22 cellular contexts compared by ENCODE assay signal in the genomic region with DNA sequence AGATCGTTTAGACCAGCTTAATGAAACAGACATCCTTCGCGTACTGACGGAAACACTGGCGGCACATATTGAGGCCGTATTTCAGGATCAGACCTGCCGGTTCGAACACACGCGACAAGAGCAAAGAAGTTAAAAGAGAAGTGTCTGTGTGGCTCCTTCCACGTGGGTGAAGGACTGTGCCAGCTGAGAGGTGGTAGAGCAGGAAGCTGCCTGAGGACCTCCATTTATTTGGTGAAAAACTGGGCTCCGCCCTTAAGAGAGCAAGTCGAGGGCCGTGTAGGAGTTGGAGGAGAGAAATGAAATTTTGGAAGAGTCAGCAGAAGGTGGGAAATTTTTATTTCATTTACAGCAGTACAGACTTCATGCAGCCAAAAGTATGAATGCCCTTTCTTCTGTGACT. TPM values are rescaled to one million over a fixed set of nuclear protein-coding genes. Genes with fewer than 3 reads are reported as not detected.
A peak's percentile ranks its signal among the peaks of the same experiment; 100 is the strongest.
DNase-seq lines count a peak whose midpoint lies in the region; ATAC-seq, FAIRE-seq and TF ChIP-seq lines count a peak whose summit lies in the region.
"Had no signal": no experiment of that assay in that cellular context is flagged by ENCODE, and none has a peak within 500 bp of the region (broad histone marks: within the 10 kb centered on the region; RNA-seq: fewer than 3 reads in every experiment).

No MANE protein-coding gene starts in this region.

- H3K27ac Mint-ChIP-seq in CD14-positive monocyte: no peak overlapping the region
- H3K27ac Mint-ChIP-seq: CD4-positive, CD25-positive, alpha-beta regulatory T cell; T-cell had no signal

- peak overlapping the region in 1 of 2 experiments; percentile 54; a peak in 1 of 6 replicates for H3K27ac ChIP-seq in A549
- H3K27ac ChIP-seq in HUES48 (ENCODE audit: low read depth, low read length): peak overlapping the region; percentile 87
- H3K27ac ChIP-seq: left ventricle myocardium inferior, thyroid gland had no signal

- no peak for FAIRE-seq in A549 (lab: Jason Lieb, UNC)

- no peaks in the 10 kb centered on the region for H3K36me3 ChIP-seq in HUES48 (ENCODE audit: control insufficient read depth, insufficient read depth, low read length)
- H3K36me3 ChIP-seq: HAP-1, left ventricle myocardium inferior, thyroid gland had no signal

- no peaks in the 10 kb centered on the region for H3K4me1 Mint-ChIP-seq in CD14-positive monocyte
- H3K4me1 Mint-ChIP-seq: T-cell had no signal

- 75% methylated on average over 14 of the region's 14 CpGs for WGBS in A549 (ENCODE audit: missing lambda C conversion rate)

- H3K9me3 Mint-ChIP-seq in CD14-positive monocyte: peaks cover 0 to 4% (median 2%) of the 10 kb centered on the region in 7 donors

- DNase-seq in A549 (ENCODE audit: low read depth in 1 of 2, low spot score in 1 of 2) (no peak), cerebellar cortex (ENCODE audit: low spot score) (peak; percentile 51), left kidney (ENCODE audit: low read depth, low spot score) (peak; percentile 10), cardiac septum (ENCODE audit: low spot score) (no peak), CD14-positive monocyte (ENCODE audit: low spot score) (no peak), HEK293T (ENCODE audit: extremely low spot score) (no peak)
- DNase-seq: activated naive CD4-positive, alpha-beta T cell treated with Interleukin-2 at 50 U/mL for 16 hours; activated T-cell treated with anti-CD3 and anti-CD28 coated beads for 4 hours; CD4-positive, CD25-positive, alpha-beta regulatory T cell; foreskin melanocyte; Karpas-422; left ventricle myocardium inferior; NCI-H1105 treated with DMSO at 0.1 percent for 48 hours; NCI-H2171 treated with DMSO at 0.1 percent for 48 hours; right cardiac atrium; stimulated activated naive CD4-positive, alpha-beta T cell; T-cell; thyroid gland had no signal

- H3K4me1 ChIP-seq in A549 (peaks cover 17% of the 10 kb centered on the region; the same call in 2 of the 3 replicates), HUES48 (ENCODE audit: control insufficient read depth, insufficient read depth, low read length) (peaks cover 28% of the 10 kb centered on the region)
- H3K4me1 ChIP-seq: thyroid gland had no signal

- no peaks in the 10 kb centered on the region for H3K36me3 Mint-ChIP-seq in CD14-positive monocyte
- H3K36me3 Mint-ChIP-seq: CD4-positive, CD25-positive, alpha-beta regulatory T cell had no signal

- H3K9me3 ChIP-seq in A549: no peaks in the 10 kb centered on the region
- H3K9me3 ChIP-seq in HUES48 (ENCODE audit: control insufficient read depth, insufficient read depth, low read length): no peaks in the 10 kb centered on the region
- H3K9me3 ChIP-seq: HAP-1, left ventricle myocardium inferior, thyroid gland had no signal

- H3K27me3 Mint-ChIP-seq in CD14-positive monocyte (ENCODE audit: low read depth in 3 of 3): peaks cover 2% of the 10 kb centered on the region in 3 donors

- TF ChIP-seq RAD21 in A549 (conservative IDR thresholded peaks at IDR 0.05 in 1 of 2, IDR thresholded peaks at IDR 0.05 in 1 of 2): no peak

- TF ChIP-seq EP300 in A549 (IDR thresholded peaks at IDR 0.05): no peak

- H3K4me3 Mint-ChIP-seq in CD14-positive monocyte: no peak overlapping the region
- H3K4me3 Mint-ChIP-seq: CD4-positive, CD25-positive, alpha-beta regulatory T cell; T-cell had no signal

- CTCF ChIA-PET in A549 (lab: Yijun Ruan, JAX) (no interaction called here), HEK293T (lab: Yijun Ruan, JAX) (no interaction called here)

- peak overlapping the region; percentile 40; the same call in 1 of the 2 replicates for H3K9ac ChIP-seq in HUES48 (ENCODE audit: low read depth, low read length)

- ATAC-seq in A549 (no peak), HG03135 (IDR thresholded peaks at IDR 0.05; ENCODE audit: unreplicated experiment) (no peak)
- ATAC-seq: right cardiac atrium, T-cell had no signal

- TF ChIP-seq CTCF in A549 (IDR thresholded peaks at IDR 0.05): no peak
- no peak for TF ChIP-seq CTCF in CD14-positive monocyte (IDR thresholded peaks at IDR 0.05)

- 0 out of 3 replicates have a peak overlapping the region, but pooled peaks have one; percentile 48 for H3K4me2 ChIP-seq in A549

- no peak for TF ChIP-seq POLR2A in A549 (IDR thresholded peaks at IDR 0.05; ENCODE audit: low read length)

- POLR2A ChIA-PET in A549 (lab: Yijun Ruan, JAX) (interaction anchor here (0.6 to 1.3 kb wide), 2 partner anchors 37 to 197 kb away, joined by 3 read pairs; partner anchors contain the start of gene INKA2), HEK293T (lab: Yijun Ruan, JAX) (no interaction called here)

- no peak overlapping the region for H3K4me3 ChIP-seq in A549
- peak overlapping the region; percentile 20 for H3K4me3 ChIP-seq in HUES48 (ENCODE audit: low read depth, low read length)
- H3K4me3 ChIP-seq: HAP-1, left ventricle myocardium inferior, thyroid gland had no signal

- no peaks in the 10 kb centered on the region for H3K27me3 ChIP-seq in HUES48 (ENCODE audit: control insufficient read depth, insufficient read depth, low read length)
- H3K27me3 ChIP-seq: thyroid gland had no signal

- intact Hi-C loops in cardiac septum (cut with DNase I) (no loop called here), CD14-positive monocyte (cut with micrococcal nuclease) (no loop called here)

TF ChIP-seq in A549, 52 proteins besides CTCF, POLR2A, EP300 and RAD21:
- no peak for TF ChIP-seq CBX2 (IDR thresholded peaks at IDR 0.05; ENCODE audit: borderline replicate concordance, low read depth)
- no peak for TF ChIP-seq ZNF302 (CRISPR knock-in tag; IDR thresholded peaks at IDR 0.05)
- no peak for TF ChIP-seq FOSB (CRISPR knock-in tag; IDR thresholded peaks at IDR 0.05)
- TF ChIP-seq HOXB13 (CRISPR knock-in tag; IDR thresholded peaks at IDR 0.05; ENCODE audit: low read depth): no peak
- no peak for TF ChIP-seq FOSL2 (IDR thresholded peaks at IDR 0.05)
- TF ChIP-seq FOSL2 (CRISPR knock-in tag; IDR thresholded peaks at IDR 0.05): no peak
- no peak for TF ChIP-seq NFE2L2 (conservative IDR thresholded peaks at IDR 0.05; ENCODE audit: low read length)
- TF ChIP-seq HEYL (CRISPR knock-in tag; IDR thresholded peaks at IDR 0.05): no peak
- no peak for TF ChIP-seq RFX5 (IDR thresholded peaks at IDR 0.05)
- no peak for TF ChIP-seq KDM5A (IDR thresholded peaks at IDR 0.05)
- no peak for TF ChIP-seq ZC3H11A (IDR thresholded peaks at IDR 0.05)
- no peak for TF ChIP-seq NPAS2 (CRISPR knock-in tag; IDR thresholded peaks at IDR 0.05; ENCODE audit: borderline replicate concordance)
- TF ChIP-seq HES2 (IDR thresholded peaks at IDR 0.05): no peak
- no peak for TF ChIP-seq NR3C1 (IDR thresholded peaks at IDR 0.05)
- no peak for TF ChIP-seq EHF (CRISPR knock-in tag; IDR thresholded peaks at IDR 0.05)
- no peak for TF ChIP-seq HDAC2 (IDR thresholded peaks at IDR 0.05)

TF ChIP-seq in HEK293T, 16 proteins besides CTCF, POLR2A, EP300 and RAD21:
- no peak for TF ChIP-seq ELF4 (IDR thresholded peaks at IDR 0.05)
- no peak for TF ChIP-seq HDGF (IDR thresholded peaks at IDR 0.05; ENCODE audit: borderline replicate concordance)
- TF ChIP-seq SP1 (IDR thresholded peaks at IDR 0.05): no peak
- TF ChIP-seq FOXA1 (IDR thresholded peaks at IDR 0.05): no peak
- TF ChIP-seq ARNT (IDR thresholded peaks at IDR 0.05): no peak
- no peak for TF ChIP-seq BHLHE40 (IDR thresholded peaks at IDR 0.05; ENCODE audit: borderline replicate concordance)
- TF ChIP-seq L3MBTL2 (conservative IDR thresholded peaks at IDR 0.05): no peak
- no peak for TF ChIP-seq FOXM1 (IDR thresholded peaks at IDR 0.05; ENCODE audit: borderline replicate concordance)
- no peak for TF ChIP-seq LEF1 (IDR thresholded peaks at IDR 0.05; ENCODE audit: borderline replicate concordance)
- no peak for TF ChIP-seq ZNF384 (IDR thresholded peaks at IDR 0.05)
- no peak for TF ChIP-seq SUZ12 (IDR thresholded peaks at IDR 0.05)
- TF ChIP-seq CTBP1 (IDR thresholded peaks at IDR 0.05; ENCODE audit: borderline replicate concordance): no peak
- no peak for TF ChIP-seq NFRKB (IDR thresholded peaks at IDR 0.05)
- TF ChIP-seq PKNOX1 (IDR thresholded peaks at IDR 0.05): no peak
- no peak for TF ChIP-seq FOXK2 (IDR thresholded peaks at IDR 0.05)
- TF ChIP-seq TARDBP (IDR thresholded peaks at IDR 0.05): no peak
TF ChIP-seq in HEK293T: peak in this region for 0.

RNA-seq across cellular contexts. Expression of gene ADORA3, which starts 38.8 kb away (rescaled TPM):
- polyA plus RNA-seq in A549 (2011; rRNA removed) (not detected in 2 replicates), A549 (2017; fragmentation: RNase III; extraction: RNeasy Plus Mini Kit Qiagen cat#74134 plus additional on column Dnase treatment) (not detected in 3 replicates), CD14-positive monocyte (1 to 10 TPM; 1.1 to 2.7 TPM)
- not detected in 2 replicates for polyA plus RNA-seq in A549 (2012; cell fraction: cytosol; rRNA removed)
- not detected in 2 replicates for polyA plus RNA-seq in A549 (2012; cell fraction: nucleus; rRNA removed)
- polyA minus RNA-seq in A549 (2011; rRNA and poly(A)+ RNA removed): not detected in 2 replicates
- total RNA-seq in cardiac septum: 0.51 TPM
- total RNA-seq: A673; CD4-positive, CD25-positive, alpha-beta regulatory T cell had no signal
- polyA plus RNA-seq: CD4-positive, CD25-positive, alpha-beta regulatory T cell had no signal

RNA-seq across cellular contexts. Expression of gene TMIGD3, which starts 38.8 kb away (rescaled TPM):
- not detected in 2 replicates for polyA plus RNA-seq in A549 (2011; rRNA removed)
- polyA plus RNA-seq in A549 (2012; cell fraction: cytosol; rRNA removed): not detected in 2 replicates
- polyA plus RNA-seq in A549 (2012; cell fraction: nucleus; rRNA removed): not detected in 2 replicates
- polyA plus RNA-seq in A549 (2017; fragmentation: RNase III; extraction: RNeasy Plus Mini Kit Qiagen cat#74134 plus additional on column Dnase treatment): not detected in 3 replicates
- polyA minus RNA-seq in A549 (2011; rRNA and poly(A)+ RNA removed): not detected in 2 replicates
- 0.32 TPM for total RNA-seq in cardiac septum
- 1 to 10 TPM; 2.1 to 3.1 TPM for polyA plus RNA-seq in CD14-positive monocyte
- total RNA-seq: A673; CD4-positive, CD25-positive, alpha-beta regulatory T cell; T-cell had no signal
- polyA plus RNA-seq: CD4-positive, CD25-positive, alpha-beta regulatory T cell had no signal

Comparison
In these comparisons a context has a peak if more than half of its experiments do, and no peak if none do; other contexts are left out.
1. DNase-seq: peak in cerebellar cortex (single experiment) and left kidney (single experiment); none in A549 (0 of 2), cardiac septum (single experiment), CD14-positive monocyte (single experiment) and HEK293T (single experiment).